In the genomic region with DNA sequence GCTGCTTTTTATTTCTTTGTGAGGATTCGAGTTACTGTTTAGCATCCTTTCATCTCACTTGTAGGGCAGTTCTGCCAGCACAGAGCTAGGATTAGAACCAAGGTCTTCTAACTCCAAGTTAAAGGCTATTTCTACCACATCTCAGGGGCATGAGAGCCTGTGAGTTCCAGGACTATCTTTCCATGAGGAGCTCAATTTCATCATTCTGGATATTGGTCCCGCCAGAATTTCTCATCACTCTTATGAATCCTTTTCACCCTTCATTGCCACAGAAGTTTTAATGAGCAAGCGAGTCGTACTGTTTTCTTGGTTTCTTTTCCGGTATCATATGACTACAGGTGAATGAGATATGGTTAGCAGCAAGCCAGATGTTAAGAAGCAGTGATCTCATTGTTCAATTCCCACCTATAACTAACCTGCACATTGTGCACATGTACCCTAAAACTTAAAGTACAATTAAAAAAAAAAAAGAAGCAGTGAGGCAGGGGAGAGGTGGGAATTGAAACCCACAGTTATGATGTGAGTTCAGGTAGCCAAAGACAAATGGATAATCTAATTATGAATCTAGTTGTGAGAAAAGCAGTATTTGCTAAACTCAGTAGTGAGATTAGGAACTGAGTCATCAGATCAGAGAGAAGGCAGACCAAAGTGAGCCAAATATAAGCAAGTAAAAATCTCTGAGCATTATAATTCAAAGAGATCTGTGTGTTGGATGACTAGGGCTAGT, we compare ENCODE assay signal across 11 cellular contexts.
DNase-seq lines count a peak whose midpoint lies in the region; ATAC-seq, FAIRE-seq and TF ChIP-seq lines count a peak whose summit lies in the region.
"Had no signal": no experiment of that assay in that cellular context is flagged by ENCODE, and none has a peak within 500 bp of the region (broad histone marks: within the 10 kb centered on the region; RNA-seq: fewer than 3 reads in every experiment).

No MANE protein-coding gene starts in this region.

- H3K4me1 Mint-ChIP-seq in chondrocyte (ENCODE audit: low read depth): no peaks in the 10 kb centered on the region

- H3K4me3 Mint-ChIP-seq in chondrocyte (ENCODE audit: unreplicated experiment): no peak overlapping the region
- H3K4me3 Mint-ChIP-seq: CD14-positive monocyte had no signal

- H3K27me3 ChIP-seq in small intestine (ENCODE audit: control insufficient read depth in 2 of 2, insufficient read depth in 2 of 2, low read length in 2 of 2) (no peaks in the 10 kb centered on the region), psoas muscle (ENCODE audit: insufficient read depth in 3 of 3, low read length in 2 of 3) (no peaks in the 10 kb centered on the region)

- TF ChIP-seq CTCF in GM12864 (IDR thresholded peaks at IDR 0.05; ENCODE audit: low read depth, low read length, missing control alignments): no peak
- TF ChIP-seq CTCF in chondrocyte (IDR thresholded peaks at IDR 0.05): no peak
- TF ChIP-seq CTCF in psoas muscle (IDR thresholded peaks at IDR 0.05): no peak

- intact Hi-C loops in head of caudate nucleus (cut with DNase I) (no loop called here), psoas muscle (cut with DNase I) (no loop called here)

- H3K4me1 ChIP-seq in small intestine (ENCODE audit: control insufficient read depth in 2 of 2, insufficient read depth in 1 of 2, low read depth in 1 of 2, low read length in 1 of 2) (no peaks in the 10 kb centered on the region), psoas muscle (no peaks in the 10 kb centered on the region)

- H3K9me3 ChIP-seq in small intestine (ENCODE audit: control insufficient read depth, low read depth) (no peaks in the 10 kb centered on the region), psoas muscle (no peaks in the 10 kb centered on the region)

- H3K36me3 ChIP-seq in small intestine (ENCODE audit: control insufficient read depth in 2 of 2, insufficient read depth in 2 of 2, low read length in 2 of 2) (no peaks in the 10 kb centered on the region), psoas muscle (ENCODE audit: insufficient read depth in 1 of 2, low read depth in 1 of 2) (no peaks in the 10 kb centered on the region)

- FAIRE-seq in small intestine (lab: Jason Lieb, UNC): no peak

- peaks cover 2% of the 10 kb centered on the region for H3K27me3 Mint-ChIP-seq in chondrocyte (ENCODE audit: low read depth)

- ATAC-seq in GM19043 (IDR thresholded peaks at IDR 0.05; ENCODE audit: low read depth, unreplicated experiment) (peak; percentile 94), HG02759 (IDR thresholded peaks at IDR 0.05; ENCODE audit: unreplicated experiment) (peak; percentile 90), HG03565 (IDR thresholded peaks at IDR 0.05; ENCODE audit: unreplicated experiment) (peak; percentile 87), psoas muscle (no peak)

- H3K36me3 Mint-ChIP-seq in chondrocyte (ENCODE audit: low read depth): peaks cover 2% of the 10 kb centered on the region
- H3K36me3 Mint-ChIP-seq: CD14-positive monocyte had no signal

- H3K27ac ChIP-seq in small intestine (ENCODE audit: low read depth in 1 of 2, low read length in 1 of 2): no peak overlapping the region
- H3K27ac ChIP-seq in psoas muscle: no peak overlapping the region
- H3K27ac ChIP-seq: GM23248 had no signal

- H3K27ac Mint-ChIP-seq in chondrocyte (ENCODE audit: unreplicated experiment): no peak overlapping the region
- H3K27ac Mint-ChIP-seq: CD14-positive monocyte had no signal

- H3K9me3 Mint-ChIP-seq in chondrocyte (ENCODE audit: low read depth): no peaks in the 10 kb centered on the region
- H3K9me3 Mint-ChIP-seq: CD14-positive monocyte had no signal

- H3K4me3 ChIP-seq in GM12864 (ENCODE audit: low read depth, low read length) (no peak overlapping the region), small intestine (ENCODE audit: low read depth in 1 of 2, low read length in 2 of 2) (no peak overlapping the region), psoas muscle (no peak overlapping the region)
- H3K4me3 ChIP-seq: GM23248 had no signal

- DNase-seq in GM12864 (ENCODE audit: low read depth): peak; percentile 30
- DNase-seq in head of caudate nucleus: no peak
- DNase-seq in small intestine: no peak
- no peak for DNase-seq in chondrocyte (ENCODE audit: low spot score)
- DNase-seq in psoas muscle: no peak
- DNase-seq: GM23248, NCI-H1092 treated with DMSO at 0.1 percent for 48 hours had no signal

- 69 to 79% (median 76%) methylated on average over 5 of the region's 5 CpGs for WGBS in small intestine, 3 donors
- 73 to 85% (median 75%) methylated on average over 5 of the region's 5 CpGs for WGBS in psoas muscle, 3 donors

Comparison
In these comparisons a context has a peak if more than half of its experiments do, and no peak if none do; other contexts are left out.
1. ATAC-seq: peak in GM19043 (single experiment), HG02759 (single experiment) and HG03565 (single experiment); none in psoas muscle (0 of 4).